23 cellular contexts compared by ENCODE assay signal in genomic region chr10:43028143-43028542, GRCh38. TPM values are rescaled to one million over a fixed set of nuclear protein-coding genes. Genes with fewer than 3 reads are reported as not detected.
"Had no signal": no experiment of that assay in that cellular context is flagged by ENCODE, and none has a peak within 500 bp of the region (broad histone marks: within the 10 kb centered on the region; RNA-seq: fewer than 3 reads in every experiment).

No MANE protein-coding gene starts in this region.

- H3K27me3 ChIP-seq: foreskin keratinocyte had no signal

- H3K27ac ChIP-seq: coronary artery, dorsolateral prefrontal cortex, esophagus muscularis mucosa, foreskin keratinocyte, gastroesophageal sphincter, heart left ventricle, hepatocyte, left ventricle myocardium inferior, lower lobe of right lung had no signal

- H3K4me2 ChIP-seq: hepatocyte had no signal

- DNase-seq: dorsolateral prefrontal cortex; effector CD4-positive, alpha-beta T cell; effector memory CD4-positive, alpha-beta T cell; foreskin keratinocyte; heart left ventricle; hypothalamus; immature natural killer cell; islet precursor cell; kidney; kidney glomerular epithelial cell; left colon; left ventricle myocardium inferior; lower lobe of right lung; mesenchymal stem cell; mucosa of descending colon had no signal

- H3K4me3 ChIP-seq: coronary artery, dorsolateral prefrontal cortex, esophagus muscularis mucosa, gastroesophageal sphincter, heart left ventricle, hepatocyte, left ventricle myocardium inferior, lower lobe of right lung, mucosa of descending colon had no signal

- H3K4me1 ChIP-seq: esophagus muscularis mucosa, gastroesophageal sphincter, left ventricle myocardium inferior, lower lobe of right lung had no signal

- H3K36me3 ChIP-seq: esophagus muscularis mucosa, gastroesophageal sphincter, heart left ventricle, left ventricle myocardium inferior, lower lobe of right lung had no signal

- H3K79me2 ChIP-seq: hepatocyte had no signal

- ATAC-seq: foreskin keratinocyte, gastroesophageal sphincter, left colon, left lobe of liver, lower lobe of right lung, mucosa of descending colon had no signal

- H2AFZ ChIP-seq: hepatocyte had no signal

- FAIRE-seq: colon, endothelial cell of umbilical vein, frontal cortex, kidney had no signal

RNA-seq across cellular contexts. Expression of gene RET, which starts 48.7 kb away (rescaled TPM):
- polyA plus RNA-seq: hepatocyte had no signal
